24 cellular contexts compared by ENCODE assay signal in the genomic region with DNA sequence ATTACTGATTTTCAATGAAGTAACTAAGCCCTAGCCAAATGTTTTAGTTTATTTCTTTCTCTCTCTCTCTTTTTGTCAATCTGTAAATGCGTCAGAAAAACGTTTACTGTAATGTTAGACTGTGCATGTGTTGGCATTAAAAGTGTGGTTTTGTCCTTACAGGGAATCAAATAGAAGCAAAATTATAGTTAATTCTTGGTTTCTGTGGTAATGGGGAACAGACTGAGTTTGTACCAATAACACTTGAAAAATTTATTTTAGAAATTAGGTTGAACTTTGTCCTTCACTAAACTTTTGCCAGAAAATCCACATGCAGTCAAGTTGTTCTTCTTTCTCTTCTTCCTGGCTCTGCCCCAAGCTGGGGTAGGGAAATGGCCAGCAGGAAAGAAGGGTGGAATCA.
"Had no signal": no experiment of that assay in that cellular context is flagged by ENCODE, and none has a peak within 500 bp of the region (broad histone marks: within the 10 kb centered on the region; RNA-seq: fewer than 3 reads in every experiment).

No MANE protein-coding gene starts in this region.

- H3K36me3 ChIP-seq: heart left ventricle, pancreas, right atrium auricular region, vagina had no signal

- ATAC-seq: body of pancreas; heart left ventricle; left colon; mucosa of descending colon; pancreas; psoas muscle; stimulated activated naive CD8-positive, alpha-beta T cell treated with anti-CD3 and anti-CD28 coated beads, Interleukin-15, amount 100 ng/mL, for 72 hours had no signal

- H3K27ac Mint-ChIP-seq: activated CD4-positive, alpha-beta memory T cell treated with anti-CD3 and anti-CD28 coated beads for 36 hours; activated naive CD8-positive, alpha-beta T cell treated with anti-CD3 and anti-CD28 coated beads, Interleukin-2, amount 10 ng/mL, durations not matched to agents 7 days and 5 days; memory B cell; nephron progenitor cell; T-helper 1 cell treated with Interleukin-12 subunit alpha and Interleukin-12 subunit beta and Interleukin-4 antibody, amounts not matched to agents 30 μg/mL and 1 μg/mL, for 36 hours had no signal

- H3K9me3 Mint-ChIP-seq: memory B cell had no signal

- H3K4me1 ChIP-seq: body of pancreas, pancreas had no signal

- H3K4me1 Mint-ChIP-seq: activated naive CD8-positive, alpha-beta T cell treated with anti-CD3 and anti-CD28 coated beads, Interleukin-2, amount 10 ng/mL, durations not matched to agents 7 days and 5 days; memory B cell; stimulated activated naive CD8-positive, alpha-beta T cell treated with anti-CD3 and anti-CD28 coated beads, Interleukin-15, amount 100 ng/mL, for 72 hours had no signal

- H3K27ac ChIP-seq: body of pancreas, pancreas, psoas muscle had no signal

- H3K4me3 ChIP-seq: body of pancreas, heart left ventricle, mucosa of descending colon, pancreas, psoas muscle, right atrium auricular region, vagina had no signal

- H3K4me3 Mint-ChIP-seq: activated CD4-positive, alpha-beta memory T cell treated with anti-CD3 and anti-CD28 coated beads for 36 hours; activated naive CD8-positive, alpha-beta T cell treated with anti-CD3 and anti-CD28 coated beads, Interleukin-2, amount 10 ng/mL, durations not matched to agents 7 days and 5 days; memory B cell; nephron progenitor cell; stimulated activated naive CD8-positive, alpha-beta T cell treated with anti-CD3 and anti-CD28 coated beads, Interleukin-15, amount 100 ng/mL, for 72 hours; T-helper 1 cell treated with Interleukin-12 subunit alpha and Interleukin-12 subunit beta and Interleukin-4 antibody, amounts not matched to agents 30 μg/mL and 1 μg/mL, for 36 hours had no signal

- FAIRE-seq: keratinocyte, pancreas had no signal

- H3K9me3 ChIP-seq: body of pancreas, heart left ventricle, mucosa of descending colon, pancreas, psoas muscle, right atrium auricular region, vagina had no signal

- H3K36me3 Mint-ChIP-seq: activated CD4-positive, alpha-beta memory T cell treated with anti-CD3 and anti-CD28 coated beads for 36 hours; activated naive CD8-positive, alpha-beta T cell treated with anti-CD3 and anti-CD28 coated beads, Interleukin-2, amount 10 ng/mL, durations not matched to agents 7 days and 5 days; memory B cell had no signal

- H3K27me3 ChIP-seq: body of pancreas, heart left ventricle, pancreas, right atrium auricular region, vagina had no signal

- DNase-seq: activated CD4-positive, alpha-beta memory T cell treated with anti-CD3 and anti-CD28 coated beads for 36 hours; activated CD4-positive, alpha-beta T cell treated with anti-CD3 and anti-CD28 coated beads for 48 hours; activated CD4-positive, CD25-positive, alpha-beta regulatory T cell; activated naive CD4-positive, alpha-beta T cell treated with Interleukin-2 at 50 U/mL for 16 hours; activated naive CD8-positive, alpha-beta T cell treated with anti-CD3 and anti-CD28 coated beads, Interleukin-2, amount 10 ng/mL, durations not matched to agents 7 days and 5 days; activated T-cell treated with anti-CD3 and anti-CD28 coated beads, Interleukin-2, amount 50 U/mL, for 48 hours; amygdala; body of pancreas; caudate nucleus; effector memory CD4-positive, alpha-beta T cell; heart left ventricle; left colon; mucosa of descending colon; nephron progenitor cell; pancreas; psoas muscle; stimulated activated CD4-positive, alpha-beta T cell treated with anti-CD3 and anti-CD28 coated beads, Interleukin-1b, Interleukin-23, amount 100 ng/mL, for 48 hours; stimulated activated naive CD8-positive, alpha-beta T cell treated with anti-CD3 and anti-CD28 coated beads, Interleukin-15, amount 100 ng/mL, for 72 hours; trophoblast cell had no signal

- H3K27me3 Mint-ChIP-seq: activated CD4-positive, alpha-beta memory T cell treated with anti-CD3 and anti-CD28 coated beads for 36 hours; stimulated activated naive CD8-positive, alpha-beta T cell treated with anti-CD3 and anti-CD28 coated beads, Interleukin-15, amount 100 ng/mL, for 72 hours had no signal
